Comparison of ENCODE assay signal across 1 cellular context in the genomic region with DNA sequence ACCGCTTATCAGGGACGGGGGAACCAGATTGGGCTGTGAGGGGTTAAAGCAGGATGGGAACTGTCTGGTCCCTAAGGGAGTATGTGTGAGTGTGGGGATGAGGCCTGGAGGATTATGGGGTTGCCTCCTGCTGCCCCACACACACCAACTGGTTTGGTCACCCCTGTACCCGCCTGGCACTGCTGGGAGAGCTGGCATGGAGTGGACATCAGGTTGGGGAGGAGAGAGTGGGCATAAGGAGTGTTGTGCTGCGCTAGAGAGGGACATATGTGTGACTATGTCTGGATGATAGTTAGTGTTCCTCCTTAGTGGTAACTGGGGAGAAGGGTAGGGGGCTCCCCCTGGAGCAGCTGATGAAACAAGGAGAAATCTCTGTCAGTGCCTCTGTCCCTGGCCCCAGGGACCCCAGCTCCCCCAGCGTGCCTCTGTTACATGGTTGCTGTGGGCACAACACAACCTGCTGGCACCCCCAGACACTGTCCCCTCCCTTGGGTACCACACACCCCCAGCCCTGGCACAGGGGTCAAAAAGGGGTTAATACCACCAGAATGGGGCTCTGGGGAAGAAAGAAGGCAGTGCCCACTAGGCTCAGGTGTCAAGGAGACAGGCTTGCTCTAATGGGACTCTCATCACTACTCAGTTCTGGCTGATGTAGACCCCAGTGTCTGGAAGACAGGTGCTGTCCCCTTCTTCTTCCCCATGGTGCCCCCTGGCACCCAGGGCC.
TF ChIP-seq lines count a peak whose summit lies in the region.

No MANE protein-coding gene starts in this region.

TF ChIP-seq in K562, 482 proteins besides CTCF, POLR2A, EP300 and RAD21 (continues in another document):
- TF ChIP-seq KDM1A (IDR thresholded peaks at IDR 0.05) = 0 out of 4 replicates have a peak, but pooled peaks of 1 of the 2 experiments have one; percentile 37
- TF ChIP-seq ZNF507 (tag; conservative IDR thresholded peaks at IDR 0.05) = no peak
- TF ChIP-seq SOX6 (IDR thresholded peaks at IDR 0.05) = 0 out of 2 replicates have a peak, but pooled peaks have one; percentile 18
- TF ChIP-seq, protein P1, sequence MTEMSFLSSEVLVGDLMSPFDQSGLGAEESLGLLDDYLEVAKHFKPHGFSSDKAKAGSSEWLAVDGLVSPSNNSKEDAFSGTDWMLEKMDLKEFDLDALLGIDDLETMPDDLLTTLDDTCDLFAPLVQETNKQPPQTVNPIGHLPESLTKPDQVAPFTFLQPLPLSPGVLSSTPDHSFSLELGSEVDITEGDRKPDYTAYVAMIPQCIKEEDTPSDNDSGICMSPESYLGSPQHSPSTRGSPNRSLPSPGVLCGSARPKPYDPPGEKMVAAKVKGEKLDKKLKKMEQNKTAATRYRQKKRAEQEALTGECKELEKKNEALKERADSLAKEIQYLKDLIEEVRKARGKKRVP (CRISPR knock-in tag; IDR thresholded peaks at IDR 0.05) = peak; percentile 55
- peak; percentile 31; the same call in 1 of the 2 replicates for TF ChIP-seq SUPT5H (IDR thresholded peaks at IDR 0.05)
- peak in 1 of 2 experiments; percentile 49; a peak in 1 of 4 replicates for TF ChIP-seq MAZ (CRISPR knock-in tag; conservative IDR thresholded peaks at IDR 0.05 in 1 of 2, IDR thresholded peaks at IDR 0.05 in 1 of 2)
- TF ChIP-seq ZNF583 (CRISPR knock-in tag; IDR thresholded peaks at IDR 0.05) = peak; percentile 31; the same call in 1 of the 2 replicates
- TF ChIP-seq RBM15 (IDR thresholded peaks at IDR 0.05; ENCODE audit: insufficient read depth, low read length) = no peak
- TF ChIP-seq PCBP2 (IDR thresholded peaks at IDR 0.05; ENCODE audit: low read depth, low read length, poor library complexity, severe bottlenecking) = no peak
- no peak for TF ChIP-seq SLC30A9 (CRISPR knock-in tag; IDR thresholded peaks at IDR 0.05)
- TF ChIP-seq, protein P2, sequence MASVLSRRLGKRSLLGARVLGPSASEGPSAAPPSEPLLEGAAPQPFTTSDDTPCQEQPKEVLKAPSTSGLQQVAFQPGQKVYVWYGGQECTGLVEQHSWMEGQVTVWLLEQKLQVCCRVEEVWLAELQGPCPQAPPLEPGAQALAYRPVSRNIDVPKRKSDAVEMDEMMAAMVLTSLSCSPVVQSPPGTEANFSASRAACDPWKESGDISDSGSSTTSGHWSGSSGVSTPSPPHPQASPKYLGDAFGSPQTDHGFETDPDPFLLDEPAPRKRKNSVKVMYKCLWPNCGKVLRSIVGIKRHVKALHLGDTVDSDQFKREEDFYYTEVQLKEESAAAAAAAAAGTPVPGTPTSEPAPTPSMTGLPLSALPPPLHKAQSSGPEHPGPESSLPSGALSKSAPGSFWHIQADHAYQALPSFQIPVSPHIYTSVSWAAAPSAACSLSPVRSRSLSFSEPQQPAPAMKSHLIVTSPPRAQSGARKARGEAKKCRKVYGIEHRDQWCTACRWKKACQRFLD (CRISPR knock-in tag; IDR thresholded peaks at IDR 0.05) = 0 out of 2 replicates have a peak, but pooled peaks have one; percentile 10
- TF ChIP-seq SNRNP70 (optimal IDR thresholded peaks at IDR 0.05; ENCODE audit: low read depth, low read length) = no peak
- no peak for TF ChIP-seq ZKSCAN3 (CRISPR knock-in tag; IDR thresholded peaks at IDR 0.05)
- TF ChIP-seq EHMT2 (IDR thresholded peaks at IDR 0.05) = no peak
- TF ChIP-seq RBM39 (optimal IDR thresholded peaks at IDR 0.05; ENCODE audit: low read depth, low read length) = no peak
- TF ChIP-seq SMARCE1 (IDR thresholded peaks at IDR 0.05) = peak; percentile 54; the same call in 1 of the 2 replicates
- no peak for TF ChIP-seq ASH1L (IDR thresholded peaks at IDR 0.05; ENCODE audit: borderline replicate concordance, low read depth, partially characterized antibody)
- TF ChIP-seq MTA3 (IDR thresholded peaks at IDR 0.05; ENCODE audit: borderline replicate concordance) = 0 out of 2 replicates have a peak, but pooled peaks have one; percentile 46
- TF ChIP-seq, protein P3, sequence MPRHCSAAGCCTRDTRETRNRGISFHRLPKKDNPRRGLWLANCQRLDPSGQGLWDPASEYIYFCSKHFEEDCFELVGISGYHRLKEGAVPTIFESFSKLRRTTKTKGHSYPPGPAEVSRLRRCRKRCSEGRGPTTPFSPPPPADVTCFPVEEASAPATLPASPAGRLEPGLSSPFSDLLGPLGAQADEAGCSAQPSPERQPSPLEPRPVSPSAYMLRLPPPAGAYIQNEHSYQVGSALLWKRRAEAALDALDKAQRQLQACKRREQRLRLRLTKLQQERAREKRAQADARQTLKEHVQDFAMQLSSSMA (CRISPR knock-in tag; IDR thresholded peaks at IDR 0.05) = peak; percentile 59; the same call in 1 of the 2 replicates
- TF ChIP-seq, protein P4, sequence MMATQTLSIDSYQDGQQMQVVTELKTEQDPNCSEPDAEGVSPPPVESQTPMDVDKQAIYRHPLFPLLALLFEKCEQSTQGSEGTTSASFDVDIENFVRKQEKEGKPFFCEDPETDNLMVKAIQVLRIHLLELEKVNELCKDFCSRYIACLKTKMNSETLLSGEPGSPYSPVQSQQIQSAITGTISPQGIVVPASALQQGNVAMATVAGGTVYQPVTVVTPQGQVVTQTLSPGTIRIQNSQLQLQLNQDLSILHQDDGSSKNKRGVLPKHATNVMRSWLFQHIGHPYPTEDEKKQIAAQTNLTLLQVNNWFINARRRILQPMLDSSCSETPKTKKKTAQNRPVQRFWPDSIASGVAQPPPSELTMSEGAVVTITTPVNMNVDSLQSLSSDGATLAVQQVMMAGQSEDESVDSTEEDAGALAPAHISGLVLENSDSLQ (IDR thresholded peaks at IDR 0.05) = peak; percentile 32; the same call in 1 of the 2 replicates
- peak; percentile 59 for TF ChIP-seq MECOM (CRISPR knock-in tag; IDR thresholded peaks at IDR 0.05)
- TF ChIP-seq MYC (IDR thresholded peaks at IDR 0.05; ENCODE audit: low read depth, low read length) = no peak; the same call in 1 of the 2 replicates
- TF ChIP-seq MYC (CRISPR knock-in tag; IDR thresholded peaks at IDR 0.05; ENCODE audit: borderline replicate concordance, low read depth) = no peak
- peak; percentile 11; the same call in 1 of the 2 replicates for TF ChIP-seq NCOA1 (IDR thresholded peaks at IDR 0.05; ENCODE audit: low read depth)
- TF ChIP-seq, protein P5, sequence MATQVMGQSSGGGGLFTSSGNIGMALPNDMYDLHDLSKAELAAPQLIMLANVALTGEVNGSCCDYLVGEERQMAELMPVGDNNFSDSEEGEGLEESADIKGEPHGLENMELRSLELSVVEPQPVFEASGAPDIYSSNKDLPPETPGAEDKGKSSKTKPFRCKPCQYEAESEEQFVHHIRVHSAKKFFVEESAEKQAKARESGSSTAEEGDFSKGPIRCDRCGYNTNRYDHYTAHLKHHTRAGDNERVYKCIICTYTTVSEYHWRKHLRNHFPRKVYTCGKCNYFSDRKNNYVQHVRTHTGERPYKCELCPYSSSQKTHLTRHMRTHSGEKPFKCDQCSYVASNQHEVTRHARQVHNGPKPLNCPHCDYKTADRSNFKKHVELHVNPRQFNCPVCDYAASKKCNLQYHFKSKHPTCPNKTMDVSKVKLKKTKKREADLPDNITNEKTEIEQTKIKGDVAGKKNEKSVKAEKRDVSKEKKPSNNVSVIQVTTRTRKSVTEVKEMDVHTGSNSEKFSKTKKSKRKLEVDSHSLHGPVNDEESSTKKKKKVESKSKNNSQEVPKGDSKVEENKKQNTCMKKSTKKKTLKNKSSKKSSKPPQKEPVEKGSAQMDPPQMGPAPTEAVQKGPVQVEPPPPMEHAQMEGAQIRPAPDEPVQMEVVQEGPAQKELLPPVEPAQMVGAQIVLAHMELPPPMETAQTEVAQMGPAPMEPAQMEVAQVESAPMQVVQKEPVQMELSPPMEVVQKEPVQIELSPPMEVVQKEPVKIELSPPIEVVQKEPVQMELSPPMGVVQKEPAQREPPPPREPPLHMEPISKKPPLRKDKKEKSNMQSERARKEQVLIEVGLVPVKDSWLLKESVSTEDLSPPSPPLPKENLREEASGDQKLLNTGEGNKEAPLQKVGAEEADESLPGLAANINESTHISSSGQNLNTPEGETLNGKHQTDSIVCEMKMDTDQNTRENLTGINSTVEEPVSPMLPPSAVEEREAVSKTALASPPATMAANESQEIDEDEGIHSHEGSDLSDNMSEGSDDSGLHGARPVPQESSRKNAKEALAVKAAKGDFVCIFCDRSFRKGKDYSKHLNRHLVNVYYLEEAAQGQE (CRISPR knock-in tag; IDR thresholded peaks at IDR 0.05; ENCODE audit: low read depth) = 0 out of 2 replicates have a peak, but pooled peaks have one; percentile 45
- TF ChIP-seq, protein P6, sequence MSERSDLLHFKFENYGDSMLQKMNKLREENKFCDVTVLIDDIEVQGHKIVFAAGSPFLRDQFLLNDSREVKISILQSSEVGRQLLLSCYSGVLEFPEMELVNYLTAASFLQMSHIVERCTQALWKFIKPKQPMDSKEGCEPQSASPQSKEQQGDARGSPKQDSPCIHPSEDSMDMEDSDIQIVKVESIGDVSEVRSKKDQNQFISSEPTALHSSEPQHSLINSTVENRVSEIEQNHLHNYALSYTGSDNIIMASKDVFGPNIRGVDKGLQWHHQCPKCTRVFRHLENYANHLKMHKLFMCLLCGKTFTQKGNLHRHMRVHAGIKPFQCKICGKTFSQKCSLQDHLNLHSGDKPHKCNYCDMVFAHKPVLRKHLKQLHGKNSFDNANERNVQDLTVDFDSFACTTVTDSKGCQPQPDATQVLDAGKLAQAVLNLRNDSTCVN (CRISPR knock-in tag; IDR thresholded peaks at IDR 0.05) = 0 out of 2 replicates have a peak, but pooled peaks have one; percentile 45
- no peak for TF ChIP-seq ZNF224 (CRISPR knock-in tag; IDR thresholded peaks at IDR 0.05)
- TF ChIP-seq, protein P7, sequence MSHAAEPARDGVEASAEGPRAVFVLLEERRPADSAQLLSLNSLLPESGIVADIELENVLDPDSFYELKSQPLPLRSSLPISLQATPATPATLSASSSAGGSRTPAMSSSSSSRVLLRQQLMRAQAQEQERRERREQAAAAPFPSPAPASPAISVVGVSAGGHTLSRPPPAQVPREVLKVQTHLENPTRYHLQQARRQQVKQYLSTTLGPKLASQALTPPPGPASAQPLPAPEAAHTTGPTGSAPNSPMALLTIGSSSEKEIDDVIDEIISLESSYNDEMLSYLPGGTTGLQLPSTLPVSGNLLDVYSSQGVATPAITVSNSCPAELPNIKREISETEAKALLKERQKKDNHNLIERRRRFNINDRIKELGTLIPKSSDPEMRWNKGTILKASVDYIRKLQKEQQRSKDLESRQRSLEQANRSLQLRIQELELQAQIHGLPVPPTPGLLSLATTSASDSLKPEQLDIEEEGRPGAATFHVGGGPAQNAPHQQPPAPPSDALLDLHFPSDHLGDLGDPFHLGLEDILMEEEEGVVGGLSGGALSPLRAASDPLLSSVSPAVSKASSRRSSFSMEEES (CRISPR knock-in tag; IDR thresholded peaks at IDR 0.05) = no peak
- TF ChIP-seq CXXC5 (CRISPR knock-in tag; IDR thresholded peaks at IDR 0.05) = 0 out of 2 replicates have a peak, but pooled peaks have one; percentile 38
- TF ChIP-seq OTX1 (CRISPR knock-in tag; IDR thresholded peaks at IDR 0.05) = 0 out of 2 replicates have a peak, but pooled peaks have one; percentile 25
- TF ChIP-seq KDM5B (IDR thresholded peaks at IDR 0.05; ENCODE audit: insufficient replicate concordance, low read depth, low read length) = peak; percentile 7
- TF ChIP-seq ZNF780A (CRISPR knock-in tag; IDR thresholded peaks at IDR 0.05) = 0 out of 2 replicates have a peak, but pooled peaks have one; percentile 24
- peak; percentile 14; the same call in 1 of the 2 replicates for TF ChIP-seq RBFOX2 (IDR thresholded peaks at IDR 0.05; ENCODE audit: low read depth, low read length)
- TF ChIP-seq, protein P8, sequence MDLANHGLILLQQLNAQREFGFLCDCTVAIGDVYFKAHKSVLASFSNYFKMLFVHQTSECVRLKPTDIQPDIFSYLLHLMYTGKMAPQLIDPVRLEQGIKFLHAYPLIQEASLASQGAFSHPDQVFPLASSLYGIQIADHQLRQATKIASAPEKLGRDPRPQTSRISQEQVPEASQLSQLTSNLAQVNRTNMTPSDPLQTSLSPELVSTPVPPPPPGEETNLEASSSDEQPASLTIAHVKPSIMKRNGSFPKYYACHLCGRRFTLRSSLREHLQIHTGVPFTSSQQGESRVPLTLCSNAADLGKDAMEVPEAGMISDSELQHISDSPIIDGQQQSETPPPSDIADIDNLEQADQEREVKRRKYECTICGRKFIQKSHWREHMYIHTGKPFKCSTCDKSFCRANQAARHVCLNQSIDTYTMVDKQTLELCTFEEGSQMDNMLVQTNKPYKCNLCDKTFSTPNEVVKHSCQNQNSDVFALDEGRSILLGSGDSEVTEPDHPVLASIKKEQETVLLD (IDR thresholded peaks at IDR 0.05) = peak; percentile 57; the same call in 1 of the 2 replicates
